In the genomic region with DNA sequence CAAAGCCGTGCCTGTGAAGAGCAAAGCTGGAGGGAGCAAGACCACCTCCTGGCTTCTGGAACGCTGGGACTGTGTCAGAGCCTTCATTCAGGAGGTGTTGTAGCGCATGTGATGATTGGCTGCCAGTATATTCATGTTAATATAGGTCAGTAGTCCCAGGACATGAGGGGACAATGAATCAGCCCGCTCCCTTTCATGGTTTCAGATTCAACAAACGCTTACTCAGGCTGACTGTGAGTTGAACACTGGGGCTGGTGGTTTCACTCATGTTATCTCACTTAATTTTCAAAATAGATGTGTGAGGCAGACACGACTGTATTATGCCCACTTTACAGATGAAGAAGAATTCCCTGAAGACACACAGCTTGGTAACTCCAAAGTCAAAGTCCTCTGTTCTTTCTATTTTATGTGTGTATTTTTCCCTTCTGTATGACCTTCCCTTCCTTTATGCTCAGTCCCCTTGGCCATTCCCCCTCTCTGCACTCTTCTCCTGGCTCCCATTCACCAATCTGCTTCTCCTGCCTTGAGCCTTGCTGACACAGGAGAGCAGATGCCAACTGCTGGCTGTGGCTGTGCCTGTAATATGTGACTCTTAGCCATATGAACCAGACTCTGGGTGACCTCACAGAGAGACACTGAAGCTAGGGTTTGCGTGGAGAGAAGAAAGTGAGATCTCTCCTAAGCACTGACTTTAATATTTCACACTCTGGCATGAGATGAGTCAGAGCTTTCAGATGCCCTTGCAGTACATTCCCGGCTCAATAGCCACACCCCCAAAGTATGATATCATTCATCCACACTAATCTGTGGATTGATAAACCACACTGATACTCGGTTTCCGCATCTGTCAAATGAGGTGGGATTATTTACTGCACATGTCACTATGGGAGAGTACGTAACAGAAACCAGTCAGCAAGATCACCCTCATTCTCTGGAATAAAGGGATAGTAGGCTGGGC, we compare ENCODE assay signal across 10 cellular contexts.
A peak's percentile ranks its signal among the peaks of the same experiment; 100 is the strongest.
DNase-seq lines count a peak whose midpoint lies in the region; ATAC-seq, FAIRE-seq and TF ChIP-seq lines count a peak whose summit lies in the region.
"Had no signal": no experiment of that assay in that cellular context is flagged by ENCODE, and none has a peak within 500 bp of the region (broad histone marks: within the 10 kb centered on the region; RNA-seq: fewer than 3 reads in every experiment).

No MANE protein-coding gene starts in this region.

- peak; percentile 94 for FAIRE-seq in RCC 7860 (lab: Jason Lieb, UNC)
- FAIRE-seq: G401.6 had no signal

- ATAC-seq in GM19463 (IDR thresholded peaks at IDR 0.05; ENCODE audit: unreplicated experiment) = peak; percentile 48
- ATAC-seq in GM19395 (IDR thresholded peaks at IDR 0.05; ENCODE audit: unreplicated experiment) = no peak

- no peak for TF ChIP-seq CTCF in AG10803 (conservative IDR thresholded peaks at IDR 0.05; ENCODE audit: low read length)
- no peak for TF ChIP-seq CTCF in foreskin fibroblast (IDR thresholded peaks at IDR 0.05; ENCODE audit: low read depth, low read length)

- no peak overlapping the region for H3K4me3 ChIP-seq in AG10803 (ENCODE audit: low read length)
- H3K4me3 ChIP-seq in foreskin fibroblast (ENCODE audit: low read depth in 1 of 2, low read length in 2 of 2) = no peak overlapping the region

- DNase-seq in AG10803 (ENCODE audit: low read depth) (peak; percentile 68), RCC 7860 (ENCODE audit: low spot score) (peak; percentile 93), foreskin fibroblast (peak; percentile 75 to 87), NCI-H1930 (lab: John Stamatoyannopoulos, UW) (no peak), NCI-H128 (lab: John Stamatoyannopoulos, UW; ENCODE audit: unreplicated experiment) (no peak), NCI-H2171 treated with DMSO at 0.1 percent for 48 hours (lab: John Stamatoyannopoulos, UW) (no peak)
- DNase-seq: NCI-H2171 had no signal

Comparison
In these comparisons a context has a peak if more than half of its experiments do, and no peak if none do; other contexts are left out.
1. DNase-seq: peak in AG10803 (single experiment), RCC 7860 (single experiment) and foreskin fibroblast (2 of 2); none in NCI-H1930 (0 of 2), NCI-H128 (single experiment) and NCI-H2171 treated with DMSO at 0.1 percent for 48 hours (single experiment).